In the genomic region with DNA sequence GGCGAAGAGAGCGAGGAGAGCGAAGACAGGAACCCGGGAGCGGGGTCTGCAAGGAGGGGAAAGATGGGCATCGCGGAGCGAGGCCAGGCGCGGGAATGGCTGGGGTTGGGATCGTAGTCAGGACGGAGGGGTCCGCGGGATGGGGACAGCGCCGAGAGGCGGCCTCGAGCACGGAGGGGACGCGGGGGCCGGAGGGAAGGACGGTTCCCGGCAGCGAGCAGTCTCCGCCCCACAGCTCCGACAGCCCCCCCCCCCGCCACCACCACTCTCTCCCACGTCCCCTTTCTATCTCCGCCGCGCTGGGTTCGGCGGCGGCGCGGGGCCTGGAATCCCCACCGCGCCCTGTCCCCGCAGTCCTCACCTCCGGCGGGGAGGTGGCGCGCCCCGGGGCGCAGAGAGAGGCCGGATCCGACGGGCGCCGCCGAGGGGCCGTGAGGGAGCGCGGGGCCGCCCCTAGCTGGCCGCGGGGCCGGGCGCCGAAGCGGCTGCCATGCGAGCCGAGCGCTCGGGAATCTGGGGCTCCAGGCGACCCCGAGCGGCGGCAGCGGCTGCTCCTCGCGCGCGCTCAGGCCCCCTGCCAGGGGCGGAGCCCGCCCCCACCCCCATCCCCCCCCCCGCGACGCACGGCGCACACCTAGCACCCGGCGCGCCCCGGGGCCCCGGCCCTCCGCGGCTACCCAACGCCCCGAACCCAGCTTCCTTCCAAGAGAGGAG, we compare ENCODE assay signal across 7 cellular contexts. TPM values are rescaled to one million over a fixed set of nuclear protein-coding genes. Genes with fewer than 3 reads are reported as not detected.
DNase-seq lines count a peak whose midpoint lies in the region; ATAC-seq and TF ChIP-seq lines count a peak whose summit lies in the region.

A gene with protein sequence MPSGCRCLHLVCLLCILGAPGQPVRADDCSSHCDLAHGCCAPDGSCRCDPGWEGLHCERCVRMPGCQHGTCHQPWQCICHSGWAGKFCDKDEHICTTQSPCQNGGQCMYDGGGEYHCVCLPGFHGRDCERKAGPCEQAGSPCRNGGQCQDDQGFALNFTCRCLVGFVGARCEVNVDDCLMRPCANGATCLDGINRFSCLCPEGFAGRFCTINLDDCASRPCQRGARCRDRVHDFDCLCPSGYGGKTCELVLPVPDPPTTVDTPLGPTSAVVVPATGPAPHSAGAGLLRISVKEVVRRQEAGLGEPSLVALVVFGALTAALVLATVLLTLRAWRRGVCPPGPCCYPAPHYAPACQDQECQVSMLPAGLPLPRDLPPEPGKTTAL (minus strand): TSS at position 515 of the 714 bp plus-strand sequence. CDS start 723 bp downstream, outside the sequence.

- peak; percentile 47 to 76 for DNase-seq in NCI-H1930 (lab: John Stamatoyannopoulos, UW)
- DNase-seq in activated effector memory CD4-positive, alpha-beta T cell treated with anti-CD3 and anti-CD28 coated beads, Interleukin-2, amount 50 U/mL, for 16 hours = peak; percentile 74
- DNase-seq in glutamatergic neuron = peak; percentile 59
- DNase-seq in psoas muscle = no peak

- H3K9me3 ChIP-seq in psoas muscle = no peaks in the 10 kb centered on the region

- peak within 1 kb of the TSS; percentile 90 for H3K4me3 Mint-ChIP-seq in glutamatergic neuron (ENCODE audit: unreplicated experiment)

- H3K27me3 ChIP-seq in psoas muscle (ENCODE audit: insufficient read depth in 3 of 3, low read length in 2 of 3) = peaks cover 0 to 50% (median 11%) of the 10 kb centered on the region in 3 donors

- H3K27me3 Mint-ChIP-seq in glutamatergic neuron (ENCODE audit: unreplicated experiment) = peaks cover 19% of the 10 kb centered on the region

- H3K36me3 ChIP-seq in psoas muscle (ENCODE audit: insufficient read depth in 1 of 2, low read depth in 1 of 2) = peaks cover 5 to 28% of the 10 kb centered on the region in 2 donors

- peaks cover 5% of the 10 kb centered on the region for H3K36me3 Mint-ChIP-seq in glutamatergic neuron (ENCODE audit: unreplicated experiment)

- ATAC-seq in GM18907 (IDR thresholded peaks at IDR 0.05; ENCODE audit: unreplicated experiment) = peak; percentile 30
- peak; percentile 17 to 55 (median 34) for ATAC-seq in psoas muscle
- ATAC-seq in HG03432 (IDR thresholded peaks at IDR 0.05; ENCODE audit: unreplicated experiment) = no peak
- no peak for ATAC-seq in HG03565 (IDR thresholded peaks at IDR 0.05; ENCODE audit: unreplicated experiment)

- peaks cover 13% of the 10 kb centered on the region for H3K9me3 Mint-ChIP-seq in glutamatergic neuron (ENCODE audit: unreplicated experiment)

- intact Hi-C loops in psoas muscle (cut with DNase I) = loop anchor here (2.0 to 10.0 kb wide), 3 partner anchors 42 to 120 kb away; a partner anchor contains a TSS

- TF ChIP-seq CTCF in glutamatergic neuron (IDR thresholded peaks at IDR 0.05; ENCODE audit: partially characterized antibody, unreplicated experiment) (no peak), psoas muscle (IDR thresholded peaks at IDR 0.05) (no peak)

- no peak within 1 kb of the TSS for H3K27ac ChIP-seq in psoas muscle

- H3K27ac Mint-ChIP-seq in glutamatergic neuron (ENCODE audit: unreplicated experiment) = peak within 1 kb of the TSS; percentile 63

- H3K4me1 ChIP-seq in psoas muscle = peaks cover 4% of the 10 kb centered on the region

- WGBS in psoas muscle, 3 donors = 0 to 2% (median 1%) methylated on average over 35 to 91 of the region's 91 CpGs

- peaks cover 9% of the 10 kb centered on the region for H3K4me1 Mint-ChIP-seq in glutamatergic neuron (ENCODE audit: low read depth, unreplicated experiment)

- H3K4me3 ChIP-seq in psoas muscle = peak within 1 kb of the TSS; percentile 63

RNA-seq across cellular contexts. Expression of the gene that starts here (rescaled TPM):
- 2.2 TPM for total RNA-seq in glutamatergic neuron (ENCODE audit: unreplicated experiment)
- total RNA-seq in psoas muscle = under 1 TPM in 1 of 4 donors, not detected in 3; 0.56 TPM
- under 1 TPM; 0.04 to 0.90 (median 0.10) TPM for polyA plus RNA-seq in psoas muscle

Comparison
In these comparisons a context has a peak if more than half of its experiments do, and no peak if none do; other contexts are left out.
1. Peak in ATAC-seq and H3K4me3 ChIP-seq in psoas muscle; RNA of the gene not detected or under 1 TPM.
2. DNase-seq: peak in NCI-H1930 (2 of 2), activated effector memory CD4-positive, alpha-beta T cell treated with anti-CD3 and anti-CD28 coated beads, Interleukin-2, amount 50 U/mL, for 16 hours (single experiment) and glutamatergic neuron (single experiment); none in psoas muscle (0 of 2).